Comparison of ENCODE assay signal across 12 cellular contexts in genomic region chr17:74466785-74467158, GRCh38. TPM values are rescaled to one million over a fixed set of nuclear protein-coding genes. Genes with fewer than 3 reads are reported as not detected.
A peak's percentile ranks its signal among the peaks of the same experiment; 100 is the strongest.
DNase-seq lines count a peak whose midpoint lies in the region; ATAC-seq and TF ChIP-seq lines count a peak whose summit lies in the region.
"Had no signal": no experiment of that assay in that cellular context is flagged by ENCODE, and none has a peak within 500 bp of the region (broad histone marks: within the 10 kb centered on the region; RNA-seq: fewer than 3 reads in every experiment).

No MANE protein-coding gene starts in this region.

- POLR2A ChIA-PET in activated CD4-positive, alpha-beta T cell treated with anti-CD3 and anti-CD28 coated beads for 36 hours (lab: Charles Lee): no interaction called here
- POLR2A ChIA-PET in activated CD4-positive, alpha-beta memory T cell treated with anti-CD3 and anti-CD28 coated beads for 36 hours (lab: Charles Lee): interaction anchor here (1.3 kb wide), 1 partner anchor 12 kb away, joined by 5 read pairs; no protein-coding TSS in a partner anchor

- no peaks in the 10 kb centered on the region for H3K36me3 Mint-ChIP-seq in activated CD4-positive, alpha-beta T cell treated with anti-CD3 and anti-CD28 coated beads for 36 hours (ENCODE audit: low read depth)
- no peaks in the 10 kb centered on the region for H3K36me3 Mint-ChIP-seq in activated CD4-positive, alpha-beta memory T cell treated with anti-CD3 and anti-CD28 coated beads for 36 hours
- H3K36me3 Mint-ChIP-seq in immature natural killer cell (peaks cover 22 to 28% (median 24%) of the 10 kb centered on the region in 3 donors), type B pancreatic cell (no peaks in the 10 kb centered on the region)

- H3K4me3 ChIP-seq in thyroid gland (replicated peaks in 1 of 3): no peak overlapping the region
- peak overlapping the region in 1 of 2 donors; percentile 33 for H3K4me3 ChIP-seq in vagina

- intact Hi-C loops in activated CD4-positive, alpha-beta T cell treated with anti-CD3 and anti-CD28 coated beads for 36 hours (cut with DNase I, micrococcal nuclease): no loop called here
- intact Hi-C loops in activated CD4-positive, alpha-beta memory T cell treated with anti-CD3 and anti-CD28 coated beads for 36 hours (cut with micrococcal nuclease): no loop called here
- intact Hi-C loops in thyroid gland (cut with DNase I): no loop called here
- intact Hi-C loops in vagina (cut with DNase I): no loop called here

- peak; percentile 24 for DNase-seq in activated CD4-positive, alpha-beta T cell treated with anti-CD3 and anti-CD28 coated beads for 36 hours
- no peak for DNase-seq in activated CD4-positive, alpha-beta T cell treated with anti-CD3 and anti-CD28 coated beads, Interleukin-2, amount 50 U/mL, for 4 hours
- peak; percentile 53 for DNase-seq in activated CD4-positive, alpha-beta memory T cell treated with anti-CD3 and anti-CD28 coated beads for 36 hours
- peak; percentile 44 to 79 (median 77) for DNase-seq in immature natural killer cell
- no peak for DNase-seq in stimulated activated naive CD8-positive, alpha-beta T cell treated with anti-CD3 and anti-CD28 coated beads, Interleukin-15, amount 100 ng/mL, for 72 hours
- no peak for DNase-seq in thyroid gland
- DNase-seq in vagina (ENCODE audit: extremely low spot score in 2 of 2): no peak
- DNase-seq in type B pancreatic cell (ENCODE audit: extremely low spot score, unreplicated experiment): no peak
- DNase-seq: NCI-H2171, small intestine had no signal

- CTCF ChIA-PET in activated CD4-positive, alpha-beta T cell treated with anti-CD3 and anti-CD28 coated beads for 36 hours (lab: Charles Lee): interaction anchor here (1.4 kb wide), 1 partner anchor 88 kb away, joined by 5 read pairs; no protein-coding TSS in a partner anchor
- CTCF ChIA-PET in activated CD4-positive, alpha-beta memory T cell treated with anti-CD3 and anti-CD28 coated beads for 36 hours (lab: Charles Lee): interaction anchor here (0.7 to 7.9 kb wide), 4 partner anchors 9 to 98 kb away, joined by 3 to 55 read pairs (median 6); no protein-coding TSS in a partner anchor

- H3K4me1 ChIP-seq in thyroid gland (no peaks in the 10 kb centered on the region), vagina (no peaks in the 10 kb centered on the region)

- WGBS in thyroid gland, 2 donors: 45 to 64% methylated on average over 9 to 15 of the region's 15 CpGs

- H3K9me3 ChIP-seq in thyroid gland (no peaks in the 10 kb centered on the region), vagina (no peaks in the 10 kb centered on the region)

- H3K27ac Mint-ChIP-seq in activated CD4-positive, alpha-beta T cell treated with anti-CD3 and anti-CD28 coated beads for 36 hours: peak overlapping the region; percentile 52
- H3K27ac Mint-ChIP-seq in activated CD4-positive, alpha-beta memory T cell treated with anti-CD3 and anti-CD28 coated beads for 36 hours: no peak overlapping the region
- no peak overlapping the region for H3K27ac Mint-ChIP-seq in immature natural killer cell
- no peak overlapping the region for H3K27ac Mint-ChIP-seq in stimulated activated naive CD8-positive, alpha-beta T cell treated with anti-CD3 and anti-CD28 coated beads, Interleukin-15, amount 100 ng/mL, for 72 hours
- H3K27ac Mint-ChIP-seq in type B pancreatic cell: no peak overlapping the region

- H3K27me3 Mint-ChIP-seq in activated CD4-positive, alpha-beta T cell treated with anti-CD3 and anti-CD28 coated beads for 36 hours: no peaks in the 10 kb centered on the region
- H3K27me3 Mint-ChIP-seq in activated CD4-positive, alpha-beta memory T cell treated with anti-CD3 and anti-CD28 coated beads for 36 hours: no peaks in the 10 kb centered on the region
- H3K27me3 Mint-ChIP-seq in immature natural killer cell (ENCODE audit: low read depth in 3 of 3): peaks cover 8 to 14% (median 9%) of the 10 kb centered on the region in 3 donors
- no peaks in the 10 kb centered on the region for H3K27me3 Mint-ChIP-seq in stimulated activated naive CD8-positive, alpha-beta T cell treated with anti-CD3 and anti-CD28 coated beads, Interleukin-15, amount 100 ng/mL, for 72 hours
- H3K27me3 Mint-ChIP-seq in type B pancreatic cell: peaks cover 13% of the 10 kb centered on the region

- no peak for TF ChIP-seq POLR2A in thyroid gland (IDR thresholded peaks at IDR 0.05)
- TF ChIP-seq POLR2A in vagina (IDR thresholded peaks at IDR 0.05): no peak

- H3K27ac ChIP-seq in thyroid gland (no peak overlapping the region), vagina (no peak overlapping the region)

- no peaks in the 10 kb centered on the region for H3K36me3 ChIP-seq in thyroid gland
- H3K36me3 ChIP-seq in vagina: no peaks in the 10 kb centered on the region

- H3K27me3 ChIP-seq in thyroid gland (no peaks in the 10 kb centered on the region), vagina (no peaks in the 10 kb centered on the region)

- TF ChIP-seq CTCF in thyroid gland (IDR thresholded peaks at IDR 0.05): no peak
- no peak for TF ChIP-seq CTCF in vagina (IDR thresholded peaks at IDR 0.05)
- TF ChIP-seq CTCF in type B pancreatic cell (conservative IDR thresholded peaks at IDR 0.05): no peak

- no peak for ATAC-seq in activated CD4-positive, alpha-beta T cell treated with anti-CD3 and anti-CD28 coated beads for 36 hours
- ATAC-seq in stimulated activated naive CD8-positive, alpha-beta T cell treated with anti-CD3 and anti-CD28 coated beads, Interleukin-15, amount 100 ng/mL, for 72 hours: peak; percentile 25

- H3K4me1 Mint-ChIP-seq in activated CD4-positive, alpha-beta T cell treated with anti-CD3 and anti-CD28 coated beads for 36 hours: peaks cover 25% of the 10 kb centered on the region
- H3K4me1 Mint-ChIP-seq in activated CD4-positive, alpha-beta memory T cell treated with anti-CD3 and anti-CD28 coated beads for 36 hours (ENCODE audit: low read depth): peaks cover 46% of the 10 kb centered on the region
- H3K4me1 Mint-ChIP-seq in immature natural killer cell (peaks cover 27% of the 10 kb centered on the region in 2 donors), type B pancreatic cell (ENCODE audit: unreplicated experiment) (peaks cover 5% of the 10 kb centered on the region)
- H3K4me1 Mint-ChIP-seq in stimulated activated naive CD8-positive, alpha-beta T cell treated with anti-CD3 and anti-CD28 coated beads, Interleukin-15, amount 100 ng/mL, for 72 hours: peaks cover 54% of the 10 kb centered on the region

- no peaks in the 10 kb centered on the region for H3K9me3 Mint-ChIP-seq in activated CD4-positive, alpha-beta T cell treated with anti-CD3 and anti-CD28 coated beads for 36 hours (ENCODE audit: low read depth)
- H3K9me3 Mint-ChIP-seq in activated CD4-positive, alpha-beta memory T cell treated with anti-CD3 and anti-CD28 coated beads for 36 hours: no peaks in the 10 kb centered on the region
- H3K9me3 Mint-ChIP-seq in immature natural killer cell: no peaks in the 10 kb centered on the region
- H3K9me3 Mint-ChIP-seq in stimulated activated naive CD8-positive, alpha-beta T cell treated with anti-CD3 and anti-CD28 coated beads, Interleukin-15, amount 100 ng/mL, for 72 hours: no peaks in the 10 kb centered on the region
- H3K9me3 Mint-ChIP-seq in type B pancreatic cell: no peaks in the 10 kb centered on the region

- no peak overlapping the region for H3K4me3 Mint-ChIP-seq in activated CD4-positive, alpha-beta T cell treated with anti-CD3 and anti-CD28 coated beads for 36 hours
- H3K4me3 Mint-ChIP-seq in activated CD4-positive, alpha-beta memory T cell treated with anti-CD3 and anti-CD28 coated beads for 36 hours: no peak overlapping the region
- H3K4me3 Mint-ChIP-seq in immature natural killer cell (no peak overlapping the region), type B pancreatic cell (no peak overlapping the region)
- no peak overlapping the region for H3K4me3 Mint-ChIP-seq in stimulated activated naive CD8-positive, alpha-beta T cell treated with anti-CD3 and anti-CD28 coated beads, Interleukin-15, amount 100 ng/mL, for 72 hours

RNA-seq across cellular contexts. Expression of gene CD300A, which starts 0.3 kb away (rescaled TPM):
- 1 to 10 TPM; 4.9 to 5.8 TPM for total RNA-seq in activated CD4-positive, alpha-beta T cell treated with anti-CD3 and anti-CD28 coated beads for 36 hours
- 10 to 100 TPM; 11.3 to 12.3 TPM for total RNA-seq in activated CD4-positive, alpha-beta memory T cell treated with anti-CD3 and anti-CD28 coated beads for 36 hours
- 100 to 1,000 TPM; 357 to 514 (median 505) TPM for polyA plus RNA-seq in immature natural killer cell
- 1 to 10 TPM in 2 of 4 donors, under 1 TPM in 2; 0.78 to 5.8 (median 2.1) TPM for total RNA-seq in thyroid gland
- total RNA-seq in vagina: 4.2 TPM
- 0.43 TPM in 1 of 2 replicates, not detected in the other for total RNA-seq in type B pancreatic cell (ENCODE audit: low replicate concordance)
- total RNA-seq: A673, HT-29 had no signal

RNA-seq across cellular contexts. Expression of gene GPRC5C, which starts 34.9 kb away (rescaled TPM):
- 1 to 10 TPM in 1 of 2 experiments, under 1 TPM in 1; 0.97 to 1.3 TPM for total RNA-seq in activated CD4-positive, alpha-beta T cell treated with anti-CD3 and anti-CD28 coated beads for 36 hours
- total RNA-seq in activated CD4-positive, alpha-beta memory T cell treated with anti-CD3 and anti-CD28 coated beads for 36 hours: under 1 TPM; 0.40 to 0.41 TPM
- polyA plus RNA-seq in immature natural killer cell: 1 to 10 TPM in 1 of 3 donors, under 1 TPM in 1, not detected in 1; 0.89 to 3.2 TPM
- 100 to 1,000 TPM in 3 of 4 donors, 10 to 100 TPM in 1; 73.2 to 194 (median 163) TPM for total RNA-seq in thyroid gland
- 27.5 TPM for total RNA-seq in vagina
- total RNA-seq in type B pancreatic cell (ENCODE audit: low replicate concordance): 52.0 and 64.3 TPM in 2 replicates
- total RNA-seq: A673 had no signal

Comparison
In these comparisons a context has a peak if more than half of its experiments do, and no peak if none do; other contexts are left out.
1. DNase-seq: peak in activated CD4-positive, alpha-beta T cell treated with anti-CD3 and anti-CD28 coated beads for 36 hours (single experiment), activated CD4-positive, alpha-beta memory T cell treated with anti-CD3 and anti-CD28 coated beads for 36 hours (single experiment) and immature natural killer cell (3 of 3); none in activated CD4-positive, alpha-beta T cell treated with anti-CD3 and anti-CD28 coated beads, Interleukin-2, amount 50 U/mL, for 4 hours (0 of 2), stimulated activated naive CD8-positive, alpha-beta T cell treated with anti-CD3 and anti-CD28 coated beads, Interleukin-15, amount 100 ng/mL, for 72 hours (0 of 2), thyroid gland (0 of 2), vagina (0 of 2) and type B pancreatic cell (single experiment).
2. RNA of gene GPRC5C, which starts 34.9 kb away (total RNA-seq): 73.2 to 194 TPM in thyroid gland, 52.0 to 64.3 TPM in type B pancreatic cell and 27.5 TPM in vagina (single experiment); 0.97 to 1.3 TPM in activated CD4-positive, alpha-beta T cell treated with anti-CD3 and anti-CD28 coated beads for 36 hours and 0.40 to 0.41 TPM in activated CD4-positive, alpha-beta memory T cell treated with anti-CD3 and anti-CD28 coated beads for 36 hours; every median in the first group is over 10 times any median in the second.